12 cellular contexts compared by ENCODE assay signal in the genomic region with DNA sequence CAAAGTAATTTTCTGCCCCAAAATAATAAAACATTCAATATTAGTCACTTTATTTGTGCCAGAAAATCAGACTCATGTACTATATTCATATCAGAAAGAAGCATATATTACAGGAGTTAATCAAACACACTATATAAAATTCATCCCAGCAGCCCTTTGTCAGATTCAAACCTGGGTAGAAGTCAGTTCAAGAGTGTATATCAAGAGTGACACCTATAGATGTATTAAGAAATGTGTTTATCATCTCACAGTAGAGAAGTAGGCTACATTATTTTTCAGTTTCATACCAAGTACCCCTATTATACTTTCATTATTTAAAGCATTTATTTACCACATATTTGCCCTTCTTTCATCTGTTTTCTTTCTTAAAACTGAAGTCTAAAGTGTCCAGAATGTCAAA.
"Had no signal": no experiment of that assay in that cellular context is flagged by ENCODE, and none has a peak within 500 bp of the region (broad histone marks: within the 10 kb centered on the region; RNA-seq: fewer than 3 reads in every experiment).

No MANE protein-coding gene starts in this region.

- H3K27ac ChIP-seq: brain microvascular endothelial cell, psoas muscle, right lobe of liver, tibial artery, vagina had no signal

- H3K9me3 ChIP-seq: psoas muscle, right lobe of liver, tibial artery, vagina had no signal

- H3K36me3 ChIP-seq: brain microvascular endothelial cell, right lobe of liver, tibial artery, vagina had no signal

- H3K4me3 ChIP-seq: psoas muscle, right lobe of liver, tibial artery, vagina had no signal

- H3K27me3 ChIP-seq: brain microvascular endothelial cell, right lobe of liver, tibial artery, vagina had no signal

- DNase-seq: activated CD4-positive, alpha-beta T cell treated with anti-CD3 and anti-CD28 coated beads, Interleukin-2, amount 50 U/mL, for 1 hour; activated effector memory CD4-positive, alpha-beta T cell treated with Interleukin-2 at 50 U/mL for 16 hours; activated T-cell treated with anti-CD3 and anti-CD28 coated beads, Interleukin-2, amount 50 U/mL, for 24 hours; amniotic stem cell; brain microvascular endothelial cell; erythroblast; hippocampal formation; naive B cell; psoas muscle; right lobe of liver; tibial artery had no signal

- H3K4me1 ChIP-seq: psoas muscle, right lobe of liver, tibial artery, vagina had no signal
